ENCODE assay signal across 13 cellular contexts in genomic region chr3:24684506-24685023, GRCh38.
"Had no signal": no experiment of that assay in that cellular context is flagged by ENCODE, and none has a peak within 500 bp of the region (broad histone marks: within the 10 kb centered on the region; RNA-seq: fewer than 3 reads in every experiment).

No MANE protein-coding gene starts in this region.

- H3K36me3 Mint-ChIP-seq: immature natural killer cell; natural killer cell; stimulated activated memory B cell treated with anti-CD40 and anti-IgM and Interleukin-4, amounts not matched to agents 10 μg/mL and 1 μg/mL and 100 μg/mL, for 72 hours had no signal

- H3K27me3 Mint-ChIP-seq: progenitor cell of endocrine pancreas; stimulated activated memory B cell treated with anti-CD40 and anti-IgM and Interleukin-4, amounts not matched to agents 10 μg/mL and 1 μg/mL and 100 μg/mL, for 72 hours had no signal

- H3K4me3 ChIP-seq: colonic mucosa, spleen, tibial nerve had no signal

- H3K36me3 ChIP-seq: colonic mucosa, spleen, tibial nerve had no signal

- H3K9me3 Mint-ChIP-seq: immature natural killer cell; natural killer cell; stimulated activated memory B cell treated with anti-CD40 and anti-IgM and Interleukin-4, amounts not matched to agents 10 μg/mL and 1 μg/mL and 100 μg/mL, for 72 hours had no signal

- H3K27me3 ChIP-seq: colonic mucosa, spleen, tibial nerve had no signal

- H3K9me3 ChIP-seq: colonic mucosa, spleen, tibial nerve had no signal

- H3K4me1 Mint-ChIP-seq: stimulated activated memory B cell treated with anti-CD40 and anti-IgM and Interleukin-4, amounts not matched to agents 10 μg/mL and 1 μg/mL and 100 μg/mL, for 72 hours had no signal

- H3K27ac ChIP-seq: colonic mucosa, spleen, tibial nerve had no signal

- ATAC-seq: activated CD8-positive, alpha-beta T cell treated with anti-CD3 and anti-CD28 coated beads, Interleukin-2, amount 10 ng/mL, durations not matched to agents 7 days and 5 days; left cardiac atrium; natural killer cell; stimulated activated memory B cell treated with anti-CD40 and anti-IgM and Interleukin-4, amounts not matched to agents 10 μg/mL and 1 μg/mL and 100 μg/mL, for 72 hours had no signal

- H3K27ac Mint-ChIP-seq: activated CD8-positive, alpha-beta T cell treated with anti-CD3 and anti-CD28 coated beads, Interleukin-2, amount 10 ng/mL, durations not matched to agents 7 days and 5 days; immature natural killer cell; natural killer cell; progenitor cell of endocrine pancreas; stimulated activated memory B cell treated with anti-CD40 and anti-IgM and Interleukin-4, amounts not matched to agents 10 μg/mL and 1 μg/mL and 100 μg/mL, for 72 hours had no signal

- DNase-seq: activated CD4-positive, alpha-beta T cell treated with anti-CD3 and anti-CD28 coated beads for 48 hours; activated CD8-positive, alpha-beta memory T cell treated with anti-CD3 and anti-CD28 coated beads, Interleukin-2, amount 50 U/mL, for 48 hours; activated CD8-positive, alpha-beta T cell treated with anti-CD3 and anti-CD28 coated beads, Interleukin-2, amount 10 ng/mL, durations not matched to agents 7 days and 5 days; activated naive CD4-positive, alpha-beta T cell; colonic mucosa; immature natural killer cell; left cardiac atrium; natural killer cell; spleen; stimulated activated CD4-positive, alpha-beta T cell treated with anti-CD3 and anti-CD28 coated beads, Interleukin-1b, Interleukin-23, amount 100 ng/mL, for 48 hours had no signal

- H3K4me3 Mint-ChIP-seq: activated CD8-positive, alpha-beta T cell treated with anti-CD3 and anti-CD28 coated beads, Interleukin-2, amount 10 ng/mL, durations not matched to agents 7 days and 5 days; immature natural killer cell; natural killer cell; stimulated activated memory B cell treated with anti-CD40 and anti-IgM and Interleukin-4, amounts not matched to agents 10 μg/mL and 1 μg/mL and 100 μg/mL, for 72 hours had no signal

- H3K4me1 ChIP-seq: colonic mucosa had no signal
